9 cellular contexts compared by ENCODE assay signal in genomic region chr1:153355445-153356071, GRCh38. TPM values are rescaled to one million over a fixed set of nuclear protein-coding genes. Genes with fewer than 3 reads are reported as not detected.
DNase-seq lines count a peak whose midpoint lies in the region; ATAC-seq and TF ChIP-seq lines count a peak whose summit lies in the region.
"Had no signal": no experiment of that assay in that cellular context is flagged by ENCODE, and none has a peak within 500 bp of the region (broad histone marks: within the 10 kb centered on the region; RNA-seq: fewer than 3 reads in every experiment).

No MANE protein-coding gene starts in this region.

- POLR2A ChIA-PET in RWPE1 (lab: Yijun Ruan, JAX; ENCODE audit: low non-redundant PET), result no interaction called here

- TF ChIP-seq POLR2A in body of pancreas (IDR thresholded peaks at IDR 0.05), result no peak
- TF ChIP-seq POLR2A in testis (IDR thresholded peaks at IDR 0.05), result no peak

- H3K9me3 ChIP-seq in body of pancreas (no peaks in the 10 kb centered on the region), testis (no peaks in the 10 kb centered on the region)

- DNase-seq in NK-92 treated with Interleukin-12 subunit alpha and Interleukin-12 subunit beta, amount 100 ng/mL, for 24 hours (lab: John Stamatoyannopoulos, UW), result peak; percentile 81
- no peak for DNase-seq in NK-92 (lab: John Stamatoyannopoulos, UW; ENCODE audit: unreplicated experiment)
- peak; percentile 63 for DNase-seq in M059J (ENCODE audit: low read depth)
- DNase-seq in RWPE1 (ENCODE audit: low spot score), result peak; percentile 68
- DNase-seq in body of pancreas, result peak in 3 of 4 donors; percentile 32 to 67 (median 39)
- no peak for DNase-seq in kidney epithelial cell (ENCODE audit: low read depth)
- DNase-seq in testis, result peak; percentile 60

- H3K27ac ChIP-seq in RWPE1 (peak overlapping the region; percentile 16; the same call in 1 of the 2 replicates), body of pancreas (no peak overlapping the region), testis (no peak overlapping the region)

- H3K27me3 ChIP-seq in body of pancreas, result no peaks in the 10 kb centered on the region
- H3K27me3 ChIP-seq in kidney epithelial cell (ENCODE audit: control insufficient read depth, insufficient read depth, low read length), result no peaks in the 10 kb centered on the region
- no peaks in the 10 kb centered on the region for H3K27me3 ChIP-seq in testis

- TF ChIP-seq CTCF in RWPE1 (conservative IDR thresholded peaks at IDR 0.05; ENCODE audit: low read depth), result peak; percentile 71
- TF ChIP-seq CTCF in body of pancreas (IDR thresholded peaks at IDR 0.05), result peak in 4 of 7 experiments; percentile 14 to 37 (median 16)
- TF ChIP-seq CTCF in kidney epithelial cell (IDR thresholded peaks at IDR 0.05; ENCODE audit: insufficient read depth, low read length, poor library complexity, severe bottlenecking), result peak; percentile 47
- TF ChIP-seq CTCF in testis (IDR thresholded peaks at IDR 0.05), result peak in 1 of 3 experiments; percentile 13

- CTCF ChIA-PET in RWPE1 (lab: Yijun Ruan, JAX), result interaction anchor here (0.6 to 7.6 kb wide), 13 partner anchors 10 to 155 kb away, joined by 3 to 143 read pairs (median 4); partner anchors contain the start of gene S100A8

- intact Hi-C loops in body of pancreas (cut with DNase I) (loop anchor here (5.0 kb wide), 1 partner anchor 142 kb away; no protein-coding TSS in a partner anchor), testis (cut with DNase I; ENCODE audit: low total_unique reads) (loop anchor here (10.0 kb wide), 1 partner anchor 139 kb away; no protein-coding TSS in a partner anchor)

- H3K4me3 ChIP-seq in body of pancreas (no peak overlapping the region), kidney epithelial cell (ENCODE audit: low read depth, low read length) (no peak overlapping the region), testis (no peak overlapping the region)

- ATAC-seq in body of pancreas, result no peak
- ATAC-seq in GM21526 (IDR thresholded peaks at IDR 0.05; ENCODE audit: low FRiP score, unreplicated experiment), result no peak

- no peaks in the 10 kb centered on the region for H3K36me3 ChIP-seq in body of pancreas (replicated peaks in 1 of 2; ENCODE audit: insufficient read depth in 1 of 2, low read depth in 2 of 2)
- H3K36me3 ChIP-seq in kidney epithelial cell (ENCODE audit: control insufficient read depth, insufficient read depth, low read length), result no peaks in the 10 kb centered on the region
- H3K36me3 ChIP-seq in testis (ENCODE audit: low read depth, missing control alignments), result no peaks in the 10 kb centered on the region

- H3K4me1 ChIP-seq in body of pancreas, result no peaks in the 10 kb centered on the region
- H3K4me1 ChIP-seq in testis, result no peaks in the 10 kb centered on the region

- WGBS in body of pancreas, 2 donors, result 36 to 44% methylated on average over 8 to 10 of the region's 10 CpGs
- 64 to 69% methylated on average over 10 of the region's 10 CpGs for WGBS in testis, 2 donors

RNA-seq across cellular contexts. Expression of gene S100A9, which starts 2.1 kb away (rescaled TPM):
- 0.22 TPM in 1 of 2 replicates, not detected in the other for total RNA-seq in M059J (2014; rRNA removed; shearing (Covaris generic))
- total RNA-seq in body of pancreas, result 10 to 100 TPM; 19.5 to 43.2 TPM
- total RNA-seq in kidney epithelial cell, result 35.3 and 55.9 TPM in 2 replicates
- total RNA-seq in testis, result 10 to 100 TPM in 1 of 2 donors, 1 to 10 TPM in 1; 4.6 to 10.7 TPM
- polyA plus RNA-seq in testis (ENCODE audit: insufficient read depth, low read depth, low replicate concordance), result 36.6 TPM

RNA-seq across cellular contexts. Expression of gene PGLYRP4, which starts 6.9 kb away (rescaled TPM):
- not detected in 2 replicates for total RNA-seq in M059J (2014; rRNA removed; shearing (Covaris generic))
- total RNA-seq in body of pancreas, result not detected
- 0.07 and 0.71 TPM in 2 replicates for total RNA-seq in kidney epithelial cell
- total RNA-seq in testis, result under 1 TPM in 1 of 2 donors, not detected in 1; 0.12 TPM
- 0.17 TPM for polyA plus RNA-seq in testis (ENCODE audit: insufficient read depth, low read depth, low replicate concordance)
- total RNA-seq: CD8-positive, alpha-beta memory T cell had no signal
- polyA plus RNA-seq: CD8-positive, alpha-beta memory T cell had no signal

RNA-seq across cellular contexts. Expression of gene S100A12, which starts 19.9 kb away (rescaled TPM):
- not detected in 2 replicates for total RNA-seq in M059J (2014; rRNA removed; shearing (Covaris generic))
- total RNA-seq in body of pancreas, result not detected
- total RNA-seq in kidney epithelial cell, result not detected in 2 replicates
- total RNA-seq in testis, result not detected
- not detected for polyA plus RNA-seq in testis (ENCODE audit: insufficient read depth, low read depth, low replicate concordance)
- total RNA-seq: CD8-positive, alpha-beta memory T cell had no signal
- polyA plus RNA-seq: CD8-positive, alpha-beta memory T cell had no signal

RNA-seq across cellular contexts. Expression of gene S100A8, which starts 35.3 kb away (rescaled TPM):
- 0.15 TPM in 1 of 2 replicates, not detected in the other for total RNA-seq in M059J (2014; rRNA removed; shearing (Covaris generic))
- total RNA-seq in body of pancreas (1 to 10 TPM in 1 of 2 donors, not detected in 1; 1.8 TPM), kidney epithelial cell (not detected in 2 replicates), testis (1 to 10 TPM; 1.3 to 3.0 TPM)
- polyA plus RNA-seq in testis (ENCODE audit: insufficient read depth, low read depth, low replicate concordance), result 20.3 TPM
- total RNA-seq: CD8-positive, alpha-beta memory T cell had no signal
- polyA plus RNA-seq: CD8-positive, alpha-beta memory T cell had no signal

RNA-seq across cellular contexts. Expression of gene PGLYRP3, which starts 42.8 kb away (rescaled TPM):
- not detected in 2 replicates for total RNA-seq in M059J (2014; rRNA removed; shearing (Covaris generic))
- total RNA-seq in body of pancreas (not detected), kidney epithelial cell (not detected in 2 replicates), testis (not detected)
- 0.28 TPM for polyA plus RNA-seq in testis (ENCODE audit: insufficient read depth, low read depth, low replicate concordance)
- total RNA-seq: CD8-positive, alpha-beta memory T cell had no signal
- polyA plus RNA-seq: CD8-positive, alpha-beta memory T cell had no signal

Comparison
In these comparisons a context has a peak if more than half of its experiments do, and no peak if none do; other contexts are left out.
1. DNase-seq: peak in NK-92 treated with Interleukin-12 subunit alpha and Interleukin-12 subunit beta, amount 100 ng/mL, for 24 hours (single experiment), M059J (single experiment), RWPE1 (single experiment), body of pancreas (3 of 4) and testis (single experiment); none in NK-92 (single experiment) and kidney epithelial cell (single experiment).